ENCODE assay signal across 22 cellular contexts in the genomic region with DNA sequence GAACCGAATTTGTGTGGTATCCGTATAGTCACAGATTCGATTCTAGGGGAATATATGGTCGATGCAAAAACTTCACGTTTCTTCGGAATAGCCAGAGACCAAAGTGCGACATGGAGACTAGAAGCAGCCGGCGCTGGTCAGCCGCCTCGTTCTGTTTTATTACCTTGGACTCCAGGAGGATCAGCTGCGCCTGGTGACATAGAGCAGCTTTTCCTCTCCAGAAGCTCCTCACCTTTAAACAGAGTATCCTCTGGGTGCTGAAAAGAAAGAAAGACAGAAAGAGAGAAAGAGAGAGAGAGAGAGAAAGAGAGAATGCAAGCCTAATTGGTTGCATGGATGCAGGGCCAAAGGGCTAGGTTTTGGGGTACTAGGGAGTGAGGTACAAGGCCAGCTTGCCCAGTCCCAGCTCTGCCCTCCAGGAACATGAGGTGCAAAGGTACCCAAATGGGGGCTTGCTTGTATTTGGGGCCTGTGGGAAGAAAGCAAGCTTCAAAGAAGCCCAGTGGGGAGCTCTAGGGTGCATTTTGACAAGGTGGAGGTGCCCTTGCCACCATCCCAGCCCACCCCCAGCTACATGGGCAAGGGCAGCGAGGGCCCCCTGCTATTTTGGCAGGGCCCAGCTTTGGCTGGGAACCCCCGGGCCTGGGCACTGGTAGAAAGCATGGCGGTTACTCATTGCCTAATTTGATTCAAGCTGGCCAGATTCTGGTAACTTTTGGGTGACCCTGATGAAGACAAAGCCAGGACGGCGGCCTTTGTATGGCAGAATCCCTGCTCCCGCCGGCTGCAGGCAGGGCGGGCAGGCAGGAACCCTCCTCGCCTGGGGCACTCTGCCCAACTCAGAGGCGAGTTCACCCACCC. TPM values are rescaled to one million over a fixed set of nuclear protein-coding genes. Genes with fewer than 3 reads are reported as not detected.
"Had no signal": no experiment of that assay in that cellular context is flagged by ENCODE, and none has a peak within 500 bp of the region (broad histone marks: within the 10 kb centered on the region; RNA-seq: fewer than 3 reads in every experiment).

No MANE protein-coding gene starts in this region.

- H3K4me1 Mint-ChIP-seq: activated naive CD4-positive, alpha-beta T cell treated with anti-CD3 and anti-CD28 coated beads, Interleukin-2, amount 50 U/mL, for 24 hours had no signal

- H3K36me3 ChIP-seq: brain microvascular endothelial cell, esophagus muscularis mucosa, left ventricle myocardium inferior had no signal

- DNase-seq: activated CD4-positive, alpha-beta T cell treated with anti-CD3 and anti-CD28 coated beads for 36 hours; activated CD8-positive, alpha-beta T cell treated with anti-CD3 and anti-CD28 coated beads for 36 hours; amygdala; brain microvascular endothelial cell; dermis blood vessel endothelial cell; foreskin fibroblast; left ventricle myocardium inferior; mesenchymal stem cell; stimulated activated CD4-positive, alpha-beta T cell treated with anti-CD3 and anti-CD28 coated beads, Interleukin-12 subunit alpha, Interleukin-12 subunit beta, amount 100 ng/mL, for 4 hours; stimulated activated CD4-positive, alpha-beta T cell treated with anti-CD3 and anti-CD28 coated beads, Interleukin-4, amount 100 ng/mL, for 1 hour; stimulated activated naive CD8-positive, alpha-beta T cell treated with anti-CD3 and anti-CD28 coated beads, Interleukin-15, amount 100 ng/mL, for 72 hours; T1000 had no signal

- H3K27ac Mint-ChIP-seq: activated CD4-positive, alpha-beta T cell treated with anti-CD3 and anti-CD28 coated beads for 36 hours; activated CD8-positive, alpha-beta T cell treated with anti-CD3 and anti-CD28 coated beads for 36 hours; activated naive CD4-positive, alpha-beta T cell treated with anti-CD3 and anti-CD28 coated beads, Interleukin-2, amount 50 U/mL, for 24 hours; activated T-helper 2 cell treated with anti-CD3 and anti-CD28 coated beads, Interferon-gamma antibody, Interleukin-2, Interleukin-4, amounts not matched to agents 10 μg/mL and 5 μg/mL and 100 μg/mL, durations not matched to agents 14 hours and 24 hours and 36 hours; endodermal cell; stimulated activated naive CD8-positive, alpha-beta T cell treated with anti-CD3 and anti-CD28 coated beads, Interleukin-15, amount 100 ng/mL, for 72 hours had no signal

- H3K4me3 Mint-ChIP-seq: activated CD4-positive, alpha-beta T cell treated with anti-CD3 and anti-CD28 coated beads for 36 hours; activated CD8-positive, alpha-beta T cell treated with anti-CD3 and anti-CD28 coated beads for 36 hours; activated naive CD4-positive, alpha-beta T cell treated with anti-CD3 and anti-CD28 coated beads, Interleukin-2, amount 50 U/mL, for 24 hours had no signal

- H3K9me3 Mint-ChIP-seq: activated CD8-positive, alpha-beta T cell treated with anti-CD3 and anti-CD28 coated beads for 36 hours; activated T-helper 2 cell treated with anti-CD3 and anti-CD28 coated beads, Interferon-gamma antibody, Interleukin-2, Interleukin-4, amounts not matched to agents 10 μg/mL and 5 μg/mL and 100 μg/mL, durations not matched to agents 14 hours and 24 hours and 36 hours; endodermal cell; stimulated activated naive CD8-positive, alpha-beta T cell treated with anti-CD3 and anti-CD28 coated beads, Interleukin-15, amount 100 ng/mL, for 72 hours had no signal

- FAIRE-seq: urothelium cell line had no signal

- ATAC-seq: activated CD4-positive, alpha-beta T cell treated with anti-CD3 and anti-CD28 coated beads for 36 hours; activated CD8-positive, alpha-beta T cell treated with anti-CD3 and anti-CD28 coated beads for 36 hours; sciatic nerve; stimulated activated naive CD8-positive, alpha-beta T cell treated with anti-CD3 and anti-CD28 coated beads, Interleukin-15, amount 100 ng/mL, for 72 hours had no signal

- H3K27ac ChIP-seq: brain microvascular endothelial cell, esophagus muscularis mucosa, left ventricle myocardium inferior, thoracic aorta, VCaP had no signal

- H3K9me3 ChIP-seq: esophagus muscularis mucosa, left ventricle myocardium inferior, thoracic aorta had no signal

RNA-seq across cellular contexts. Expression of gene HOXD4, which starts 0.8 kb away (rescaled TPM):
- total RNA-seq: activated CD4-positive, alpha-beta T cell treated with anti-CD3 and anti-CD28 coated beads for 36 hours; activated CD8-positive, alpha-beta T cell treated with anti-CD3 and anti-CD28 coated beads for 36 hours; activated T-helper 2 cell treated with anti-CD3 and anti-CD28 coated beads, Interferon-gamma antibody, Interleukin-2, Interleukin-4, amounts not matched to agents 10 μg/mL and 5 μg/mL and 100 μg/mL, durations not matched to agents 14 hours and 24 hours and 36 hours; cerebellum; endodermal cell; left ventricle myocardium inferior had no signal

RNA-seq across cellular contexts. Expression of gene HOXD3, which starts 6.5 kb away (rescaled TPM):
- total RNA-seq: activated CD4-positive, alpha-beta T cell treated with anti-CD3 and anti-CD28 coated beads for 36 hours; activated CD8-positive, alpha-beta T cell treated with anti-CD3 and anti-CD28 coated beads for 36 hours; activated T-helper 2 cell treated with anti-CD3 and anti-CD28 coated beads, Interferon-gamma antibody, Interleukin-2, Interleukin-4, amounts not matched to agents 10 μg/mL and 5 μg/mL and 100 μg/mL, durations not matched to agents 14 hours and 24 hours and 36 hours; cerebellum; endodermal cell; left ventricle myocardium inferior had no signal

RNA-seq across cellular contexts. Expression of gene HOXD8, which starts 21.1 kb away (rescaled TPM):
- total RNA-seq: activated CD4-positive, alpha-beta T cell treated with anti-CD3 and anti-CD28 coated beads for 36 hours; activated CD8-positive, alpha-beta T cell treated with anti-CD3 and anti-CD28 coated beads for 36 hours; activated T-helper 2 cell treated with anti-CD3 and anti-CD28 coated beads, Interferon-gamma antibody, Interleukin-2, Interleukin-4, amounts not matched to agents 10 μg/mL and 5 μg/mL and 100 μg/mL, durations not matched to agents 14 hours and 24 hours and 36 hours; cerebellum; endodermal cell had no signal

RNA-seq across cellular contexts. Expression of gene HOXD9, which starts 28.0 kb away (rescaled TPM):
- total RNA-seq: activated CD4-positive, alpha-beta T cell treated with anti-CD3 and anti-CD28 coated beads for 36 hours; activated CD8-positive, alpha-beta T cell treated with anti-CD3 and anti-CD28 coated beads for 36 hours; activated T-helper 2 cell treated with anti-CD3 and anti-CD28 coated beads, Interferon-gamma antibody, Interleukin-2, Interleukin-4, amounts not matched to agents 10 μg/mL and 5 μg/mL and 100 μg/mL, durations not matched to agents 14 hours and 24 hours and 36 hours; cerebellum; endodermal cell had no signal

RNA-seq across cellular contexts. Expression of gene HOXD10, which starts 34.0 kb away (rescaled TPM):
- total RNA-seq: activated CD4-positive, alpha-beta T cell treated with anti-CD3 and anti-CD28 coated beads for 36 hours; activated CD8-positive, alpha-beta T cell treated with anti-CD3 and anti-CD28 coated beads for 36 hours; activated T-helper 2 cell treated with anti-CD3 and anti-CD28 coated beads, Interferon-gamma antibody, Interleukin-2, Interleukin-4, amounts not matched to agents 10 μg/mL and 5 μg/mL and 100 μg/mL, durations not matched to agents 14 hours and 24 hours and 36 hours; cerebellum; endodermal cell; left ventricle myocardium inferior; SK-MEL-5; thoracic aorta had no signal
